In genomic region chr1:196209983-196210382, GRCh38 we compare ENCODE assay signal across 1 cellular context.
TF ChIP-seq lines count a peak whose summit lies in the region.

No MANE protein-coding gene starts in this region.

TF ChIP-seq in WTC11, 78 proteins besides CTCF, POLR2A, EP300 and RAD21 (continued from another document):
- TF ChIP-seq, protein P1, sequence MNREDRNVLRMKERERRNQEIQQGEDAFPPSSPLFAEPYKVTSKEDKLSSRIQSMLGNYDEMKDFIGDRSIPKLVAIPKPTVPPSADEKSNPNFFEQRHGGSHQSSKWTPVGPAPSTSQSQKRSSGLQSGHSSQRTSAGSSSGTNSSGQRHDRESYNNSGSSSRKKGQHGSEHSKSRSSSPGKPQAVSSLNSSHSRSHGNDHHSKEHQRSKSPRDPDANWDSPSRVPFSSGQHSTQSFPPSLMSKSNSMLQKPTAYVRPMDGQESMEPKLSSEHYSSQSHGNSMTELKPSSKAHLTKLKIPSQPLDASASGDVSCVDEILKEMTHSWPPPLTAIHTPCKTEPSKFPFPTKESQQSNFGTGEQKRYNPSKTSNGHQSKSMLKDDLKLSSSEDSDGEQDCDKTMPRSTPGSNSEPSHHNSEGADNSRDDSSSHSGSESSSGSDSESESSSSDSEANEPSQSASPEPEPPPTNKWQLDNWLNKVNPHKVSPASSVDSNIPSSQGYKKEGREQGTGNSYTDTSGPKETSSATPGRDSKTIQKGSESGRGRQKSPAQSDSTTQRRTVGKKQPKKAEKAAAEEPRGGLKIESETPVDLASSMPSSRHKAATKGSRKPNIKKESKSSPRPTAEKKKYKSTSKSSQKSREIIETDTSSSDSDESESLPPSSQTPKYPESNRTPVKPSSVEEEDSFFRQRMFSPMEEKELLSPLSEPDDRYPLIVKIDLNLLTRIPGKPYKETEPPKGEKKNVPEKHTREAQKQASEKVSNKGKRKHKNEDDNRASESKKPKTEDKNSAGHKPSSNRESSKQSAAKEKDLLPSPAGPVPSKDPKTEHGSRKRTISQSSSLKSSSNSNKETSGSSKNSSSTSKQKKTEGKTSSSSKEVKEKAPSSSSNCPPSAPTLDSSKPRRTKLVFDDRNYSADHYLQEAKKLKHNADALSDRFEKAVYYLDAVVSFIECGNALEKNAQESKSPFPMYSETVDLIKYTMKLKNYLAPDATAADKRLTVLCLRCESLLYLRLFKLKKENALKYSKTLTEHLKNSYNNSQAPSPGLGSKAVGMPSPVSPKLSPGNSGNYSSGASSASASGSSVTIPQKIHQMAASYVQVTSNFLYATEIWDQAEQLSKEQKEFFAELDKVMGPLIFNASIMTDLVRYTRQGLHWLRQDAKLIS (CRISPR knock-in tag; IDR thresholded peaks at IDR 0.05; ENCODE audit: borderline replicate concordance), result no peak
- no peak for TF ChIP-seq TCF7 (CRISPR knock-in tag; IDR thresholded peaks at IDR 0.05; ENCODE audit: low read depth)
